ENCODE assay signal across 1 cellular context in genomic region chr6:53306819-53307347, GRCh38.
TF ChIP-seq lines count a peak whose summit lies in the region.

No MANE protein-coding gene starts in this region.

TF ChIP-seq in HepG2, 621 proteins besides CTCF, POLR2A, EP300 and RAD21 (continued from another document and continues in another):
- no peak for TF ChIP-seq MNT (IDR thresholded peaks at IDR 0.05)
- TF ChIP-seq ZMAT3 (CRISPR knock-in tag; conservative IDR thresholded peaks at IDR 0.05): no peak
- TF ChIP-seq UBTF (CRISPR knock-in tag; IDR thresholded peaks at IDR 0.05): no peak
- no peak for TF ChIP-seq ZNF75D (CRISPR knock-in tag; IDR thresholded peaks at IDR 0.05; ENCODE audit: borderline replicate concordance)
- TF ChIP-seq CCAR2 (optimal IDR thresholded peaks at IDR 0.05; ENCODE audit: low read depth, low read length): no peak
- TF ChIP-seq DMAP1 (CRISPR knock-in tag; IDR thresholded peaks at IDR 0.05): no peak
- no peak for TF ChIP-seq NFYC (CRISPR knock-in tag; IDR thresholded peaks at IDR 0.05)
- no peak for TF ChIP-seq IRX3 (CRISPR knock-in tag; IDR thresholded peaks at IDR 0.05; ENCODE audit: borderline replicate concordance, low read depth)
- no peak for TF ChIP-seq PRPF4 (IDR thresholded peaks at IDR 0.05; ENCODE audit: low read depth, low read length, poor library complexity, severe bottlenecking)
- TF ChIP-seq TBL1XR1 (IDR thresholded peaks at IDR 0.05; ENCODE audit: borderline replicate concordance, low read length, partially characterized antibody): no peak
- TF ChIP-seq YY1 (IDR thresholded peaks at IDR 0.05; ENCODE audit: insufficient read depth, insufficient replicate concordance, low read depth, low read length): no peak
- TF ChIP-seq ZNF547 (CRISPR knock-in tag; IDR thresholded peaks at IDR 0.05): no peak
- no peak for TF ChIP-seq LBX2 (CRISPR knock-in tag; IDR thresholded peaks at IDR 0.05; ENCODE audit: borderline replicate concordance)
- TF ChIP-seq TIGD3 (CRISPR knock-in tag; IDR thresholded peaks at IDR 0.05; ENCODE audit: borderline replicate concordance): no peak
- no peak for TF ChIP-seq TP53 (CRISPR knock-in tag; conservative IDR thresholded peaks at IDR 0.05)
- no peak for TF ChIP-seq ZNF605 (CRISPR knock-in tag; IDR thresholded peaks at IDR 0.05)
- TF ChIP-seq ZFP1 (CRISPR knock-in tag; IDR thresholded peaks at IDR 0.05): no peak
- no peak for TF ChIP-seq ZXDC (CRISPR knock-in tag; IDR thresholded peaks at IDR 0.05)
- TF ChIP-seq SP140L (CRISPR knock-in tag; IDR thresholded peaks at IDR 0.05; ENCODE audit: borderline replicate concordance): no peak
- peak; percentile 59; the same call in 1 of the 2 replicates for TF ChIP-seq CEBPG (CRISPR knock-in tag; IDR thresholded peaks at IDR 0.05)
- TF ChIP-seq ATRX (CRISPR knock-in tag; IDR thresholded peaks at IDR 0.05; ENCODE audit: borderline replicate concordance): no peak
- TF ChIP-seq MXD1 (CRISPR knock-in tag; IDR thresholded peaks at IDR 0.05): no peak
- no peak for TF ChIP-seq JUND (CRISPR knock-in tag; IDR thresholded peaks at IDR 0.05)
- TF ChIP-seq ZNF570 (CRISPR knock-in tag; IDR thresholded peaks at IDR 0.05; ENCODE audit: borderline replicate concordance): no peak
- no peak for TF ChIP-seq KDM4B (CRISPR knock-in tag; IDR thresholded peaks at IDR 0.05)
- peak; percentile 50 for TF ChIP-seq FOXP4 (CRISPR knock-in tag; IDR thresholded peaks at IDR 0.05)
- TF ChIP-seq ZNF354B (CRISPR knock-in tag; IDR thresholded peaks at IDR 0.05): no peak
- no peak for TF ChIP-seq GATA4 (IDR thresholded peaks at IDR 0.05; ENCODE audit: borderline replicate concordance, low read depth)
- TF ChIP-seq ZNF569 (CRISPR knock-in tag; IDR thresholded peaks at IDR 0.05; ENCODE audit: borderline replicate concordance): no peak
- no peak for TF ChIP-seq RFX1 (IDR thresholded peaks at IDR 0.05)
- TF ChIP-seq ZBTB39 (CRISPR knock-in tag; IDR thresholded peaks at IDR 0.05): peak; percentile 65; the same call in 1 of the 2 replicates
- TF ChIP-seq ZNF143 (CRISPR knock-in tag; IDR thresholded peaks at IDR 0.05): no peak
- no peak for TF ChIP-seq ZNF496 (CRISPR knock-in tag; IDR thresholded peaks at IDR 0.05; ENCODE audit: insufficient replicate concordance)
- TF ChIP-seq KMT2A (CRISPR knock-in tag; IDR thresholded peaks at IDR 0.05): no peak
- TF ChIP-seq ZBTB34 (CRISPR knock-in tag; IDR thresholded peaks at IDR 0.05): no peak
- no peak for TF ChIP-seq ZFP82 (CRISPR knock-in tag; IDR thresholded peaks at IDR 0.05; ENCODE audit: borderline replicate concordance)
- no peak for TF ChIP-seq ZNF263 (CRISPR knock-in tag; IDR thresholded peaks at IDR 0.05)
- no peak for TF ChIP-seq ZNF513 (CRISPR knock-in tag; conservative IDR thresholded peaks at IDR 0.05)
- no peak for TF ChIP-seq ZNF777 (CRISPR knock-in tag; IDR thresholded peaks at IDR 0.05)
- TF ChIP-seq ZNF335 (CRISPR knock-in tag; IDR thresholded peaks at IDR 0.05): no peak
- TF ChIP-seq FOXC1 (CRISPR knock-in tag; IDR thresholded peaks at IDR 0.05; ENCODE audit: borderline replicate concordance): no peak
- no peak for TF ChIP-seq ZNF451 (CRISPR knock-in tag; IDR thresholded peaks at IDR 0.05)
- no peak for TF ChIP-seq ZNF552 (CRISPR knock-in tag; IDR thresholded peaks at IDR 0.05; ENCODE audit: borderline replicate concordance)
- no peak for TF ChIP-seq ZNF260 (CRISPR knock-in tag; IDR thresholded peaks at IDR 0.05; ENCODE audit: borderline replicate concordance, low read depth)
- peak; percentile 82 for TF ChIP-seq PAXIP1 (CRISPR knock-in tag; conservative IDR thresholded peaks at IDR 0.05)
- peak; percentile 81; the same call in 1 of the 2 replicates for TF ChIP-seq HOXA5 (CRISPR knock-in tag; IDR thresholded peaks at IDR 0.05)
- TF ChIP-seq ZNF205 (CRISPR knock-in tag; IDR thresholded peaks at IDR 0.05): no peak
